ENCODE assay signal across 11 cellular contexts in genomic region chr17:73720187-73720834, GRCh38.
DNase-seq lines count a peak whose midpoint lies in the region; ATAC-seq, FAIRE-seq and TF ChIP-seq lines count a peak whose summit lies in the region.
"Had no signal": no experiment of that assay in that cellular context is flagged by ENCODE, and none has a peak within 500 bp of the region (broad histone marks: within the 10 kb centered on the region; RNA-seq: fewer than 3 reads in every experiment).

No MANE protein-coding gene starts in this region.

- H2AFZ ChIP-seq in HepG2 (ENCODE audit: low read length), result no peak overlapping the region

- peaks cover 31 to 63% (median 40%) of the 10 kb centered on the region in 4 donors for H3K4me1 Mint-ChIP-seq in CD4-positive, alpha-beta memory T cell
- H3K4me1 Mint-ChIP-seq in T-helper 17 cell, result peaks cover 43% of the 10 kb centered on the region

- H3K27me3 Mint-ChIP-seq in CD4-positive, alpha-beta memory T cell, result no peaks in the 10 kb centered on the region
- no peaks in the 10 kb centered on the region for H3K27me3 Mint-ChIP-seq in T-helper 17 cell

- peak overlapping the region in 2 of 8 donors; percentile 61 to 72 for H3K4me3 Mint-ChIP-seq in CD4-positive, alpha-beta memory T cell
- H3K4me3 Mint-ChIP-seq in T-helper 17 cell, result peak overlapping the region; percentile 66

- CTCF ChIA-PET in CD4-positive, alpha-beta memory T cell (lab: Charles Lee; ENCODE audit: partially characterized antibody), result interaction anchor here (0.9 to 7.9 kb wide), 5 partner anchors 10 to 123 kb away, joined by 3 to 64 read pairs (median 4); no protein-coding TSS in a partner anchor
- CTCF ChIA-PET in HepG2 (lab: Yijun Ruan, JAX; ENCODE audit: low intra/inter-chr PET ratio, low total read pairs), result no interaction called here

- TF ChIP-seq EP300 in HepG2 (IDR thresholded peaks at IDR 0.05; ENCODE audit: low read depth in 2 of 2, low read length in 2 of 2) (no peak), HepG2 (CRISPR knock-in tag; IDR thresholded peaks at IDR 0.05; ENCODE audit: borderline replicate concordance) (no peak)

- WGBS in HepG2 (ENCODE audit: low lambda C conversion rate), result 61% methylated on average over 9 of the region's 10 CpGs

- no peak for TF ChIP-seq POLR2A in HepG2 (IDR thresholded peaks at IDR 0.05; ENCODE audit: insufficient read depth in 1 of 2, low read depth in 2 of 2, low read length in 2 of 2)

- no TSS peak for BruUV-seq in HepG2 (replicated peaks; lab: Mats Ljungman, UMichigan)

- no peaks in the 10 kb centered on the region for H4K20me1 ChIP-seq in HepG2 (ENCODE audit: insufficient read depth, low read length)

- H3K79me2 ChIP-seq in HepG2 (ENCODE audit: insufficient read depth, low read length), result no peaks in the 10 kb centered on the region

- no peaks in the 10 kb centered on the region for H3K36me3 Mint-ChIP-seq in CD4-positive, alpha-beta memory T cell
- H3K36me3 Mint-ChIP-seq in T-helper 17 cell (ENCODE audit: low read depth), result no peaks in the 10 kb centered on the region

- no peak overlapping the region for H3K4me3 ChIP-seq in CD4-positive, alpha-beta memory T cell (ENCODE audit: low read length in 2 of 2)
- no peak overlapping the region for H3K4me3 ChIP-seq in H7 (ENCODE audit: insufficient read depth, low read depth, low read length)
- H3K4me3 ChIP-seq in HepG2 (replicated peaks in 1 of 3; ENCODE audit: insufficient read depth in 1 of 3, low read depth in 2 of 3, low read length in 3 of 3), result no peak overlapping the region

- no peak; the same call in 1 of the 2 replicates for TF ChIP-seq CTCF in HepG2 (CRISPR knock-in tag; IDR thresholded peaks at IDR 0.05)

- no peaks in the 10 kb centered on the region for H3K9me3 ChIP-seq in CD4-positive, alpha-beta memory T cell (ENCODE audit: control insufficient read depth in 1 of 2, low read length in 2 of 2)
- H3K9me3 ChIP-seq in T-helper 17 cell (ENCODE audit: control insufficient read depth, low read length, poor library complexity, severe bottlenecking) (no peaks in the 10 kb centered on the region), HepG2 (ENCODE audit: low read length) (no peaks in the 10 kb centered on the region)

- POLR2A ChIA-PET in CD4-positive, alpha-beta memory T cell (lab: Charles Lee; ENCODE audit: partially characterized antibody), result interaction anchor here (0.8 to 3.5 kb wide), 8 partner anchors 10 to 488 kb away, joined by 3 to 31 read pairs (median 4); partner anchors contain the start of gene SDK2
- POLR2A ChIA-PET in HepG2 (lab: Yijun Ruan, JAX), result no interaction called here

- H3K27me3 ChIP-seq in CD4-positive, alpha-beta memory T cell (ENCODE audit: insufficient read depth, low read length), result no peaks in the 10 kb centered on the region
- H3K27me3 ChIP-seq in H7 (ENCODE audit: control insufficient read depth, insufficient read depth, low read length) (no peaks in the 10 kb centered on the region), HepG2 (ENCODE audit: control insufficient read depth in 1 of 2, insufficient read depth in 2 of 2, low read length in 2 of 2) (peaks cover 6 to 36% of the 10 kb centered on the region in 2 experiments)

- FAIRE-seq in HepG2 (lab: Jason Lieb, UNC), result no peak
- FAIRE-seq: HTR-8/SVneo had no signal

- no peaks in the 10 kb centered on the region for H3K9me3 Mint-ChIP-seq in CD4-positive, alpha-beta memory T cell

- H3K36me3 ChIP-seq in CD4-positive, alpha-beta memory T cell (ENCODE audit: insufficient read depth, low read length), result no peaks in the 10 kb centered on the region
- H3K36me3 ChIP-seq in H7 (replicated peaks; ENCODE audit: control insufficient read depth, insufficient read depth, low read length) (no peaks in the 10 kb centered on the region), HepG2 (replicated peaks in 1 of 2; ENCODE audit: control insufficient read depth in 1 of 2, insufficient read depth in 2 of 2, low read length in 2 of 2) (no peaks in the 10 kb centered on the region)

- peak overlapping the region in 4 of 7 donors; percentile 7 to 90 (median 66) for H3K27ac Mint-ChIP-seq in CD4-positive, alpha-beta memory T cell
- peak overlapping the region; percentile 92 for H3K27ac Mint-ChIP-seq in T-helper 17 cell

- DNase-seq in CD4-positive, alpha-beta memory T cell, result peak in 2 of 5 donors; percentile 60 to 61
- DNase-seq in H7, result peak; percentile 50
- peak in 1 of 3 donors; percentile 20 for DNase-seq in T-helper 17 cell
- peak; percentile 11 for DNase-seq in HepG2 (ENCODE audit: low spot score)
- DNase-seq in globus pallidus (ENCODE audit: low spot score), result no peak
- no peak for DNase-seq in A172 (ENCODE audit: low spot score)
- no peak for DNase-seq in SHP77 treated with DMSO at 0.1 percent for 48 hours (lab: John Stamatoyannopoulos, UW)
- DNase-seq: central memory CD4-positive, alpha-beta T cell; T-helper 9 cell had no signal

- no peak overlapping the region for H3K9ac ChIP-seq in HepG2 (ENCODE audit: insufficient read depth, low read depth, low read length)

- H3K4me2 ChIP-seq in HepG2 (ENCODE audit: low read depth, low read length), result peak overlapping the region; percentile 59

- no peak for TF ChIP-seq RAD21 in HepG2 (CRISPR knock-in tag; IDR thresholded peaks at IDR 0.05)

- intact Hi-C loops in CD4-positive, alpha-beta memory T cell (cut with micrococcal nuclease), result loop anchor here (5.0 kb wide), 4 partner anchors 63 to 232 kb away; no protein-coding TSS in a partner anchor
- intact Hi-C loops in HepG2 (cut with micrococcal nuclease; ENCODE audit: unreplicated experiment), result no loop called here

- in situ Hi-C loops in HepG2 (cut with HindIII; ENCODE audit: extremely low pct_ligation_motif_present, low pct_unique_long_range_greater_than_20kb), result no loop called here

- peak; percentile 79 for ATAC-seq in T-helper 17 cell
- ATAC-seq in HepG2, result peak; percentile 65
- ATAC-seq in HG03354 (IDR thresholded peaks at IDR 0.05; ENCODE audit: poor library complexity, severe bottlenecking, unreplicated experiment), result no peak

- no peak overlapping the region for H3K27ac ChIP-seq in CD4-positive, alpha-beta memory T cell (ENCODE audit: low read depth, low read length)
- H3K27ac ChIP-seq in HepG2 (ENCODE audit: extremely low read length, insufficient read depth, low read length), result no peak overlapping the region

- peaks cover 40% of the 10 kb centered on the region for H3K4me1 ChIP-seq in CD4-positive, alpha-beta memory T cell (ENCODE audit: insufficient read depth, low read length)
- H3K4me1 ChIP-seq in HepG2 (ENCODE audit: insufficient read depth, low read length), result peaks cover 24% of the 10 kb centered on the region

TF ChIP-seq in HepG2, 621 proteins besides CTCF, POLR2A, EP300 and RAD21:
- TF ChIP-seq ZNF768 (CRISPR knock-in tag; IDR thresholded peaks at IDR 0.05), result peak; percentile 84; the same call in 1 of the 2 replicates
- no peak for TF ChIP-seq SNAI1 (CRISPR knock-in tag; IDR thresholded peaks at IDR 0.05; ENCODE audit: borderline replicate concordance)
- TF ChIP-seq DZIP1 (CRISPR knock-in tag; IDR thresholded peaks at IDR 0.05), result 0 out of 2 replicates have a peak, but pooled peaks have one; percentile 6
- TF ChIP-seq MAFF (IDR thresholded peaks at IDR 0.05; ENCODE audit: low read depth, low read length), result no peak
- TF ChIP-seq ZBTB33 (CRISPR knock-in tag; IDR thresholded peaks at IDR 0.05), result peak; percentile 34; the same call in 1 of the 2 replicates

Comparison
In these comparisons a context has a peak if more than half of its experiments do, and no peak if none do; other contexts are left out.
1. DNase-seq: peak in H7 (single experiment) and HepG2 (single experiment); none in globus pallidus (single experiment), A172 (single experiment) and SHP77 treated with DMSO at 0.1 percent for 48 hours (single experiment).